Comparison of ENCODE assay signal across 8 cellular contexts in genomic region chrX:13938766-13939530, GRCh38.
DNase-seq lines count a peak whose midpoint lies in the region; TF ChIP-seq lines count a peak whose summit lies in the region.

No MANE protein-coding gene starts in this region.

- peak overlapping the region; percentile 67 for H3K4me3 Mint-ChIP-seq in glutamatergic neuron (ENCODE audit: unreplicated experiment)

- H3K27me3 ChIP-seq in HAP-1 (ENCODE audit: low read depth) (peaks cover 13% of the 10 kb centered on the region), adrenal gland (peaks cover 68% of the 10 kb centered on the region)

- H3K9me3 ChIP-seq in HAP-1 (no peaks in the 10 kb centered on the region), adrenal gland (replicated peaks in 1 of 3) (no peaks in the 10 kb centered on the region)

- peaks cover 4% of the 10 kb centered on the region for H3K27me3 Mint-ChIP-seq in glutamatergic neuron (ENCODE audit: unreplicated experiment)

- H3K27ac ChIP-seq in skin epidermis (peak overlapping the region in 8 of 21 experiments; percentile 2 to 77 (median 47)), adrenal gland (no peak overlapping the region)

- no peaks in the 10 kb centered on the region for H3K36me3 Mint-ChIP-seq in glutamatergic neuron (ENCODE audit: unreplicated experiment)

- 6 to 10% (median 10%) methylated on average over 26 to 37 of the region's 37 CpGs; no CpG with 5 or more reads in 1 of the 4 donors for WGBS in adrenal gland, 4 donors

- peak overlapping the region; percentile 46 for H3K4me3 ChIP-seq in HAP-1
- peak overlapping the region; percentile 44 to 55 (median 45) for H3K4me3 ChIP-seq in skin epidermis
- peak overlapping the region in 1 of 4 donors; percentile 57 for H3K4me3 ChIP-seq in adrenal gland

- intact Hi-C loops in adrenal gland (cut with DNase I) (no loop called here), posterior cingulate gyrus (cut with DNase I) (loop anchor here (2.0 kb wide), 1 partner anchor 88 kb away; no protein-coding TSS in a partner anchor)

- TF ChIP-seq POLR2A in adrenal gland (IDR thresholded peaks at IDR 0.05), result no peak

- H3K9me3 Mint-ChIP-seq in glutamatergic neuron (ENCODE audit: unreplicated experiment), result peaks cover 5% of the 10 kb centered on the region

- TF ChIP-seq CTCF in glutamatergic neuron (IDR thresholded peaks at IDR 0.05; ENCODE audit: partially characterized antibody, unreplicated experiment) (no peak), adrenal gland (IDR thresholded peaks at IDR 0.05) (no peak)

- no peak overlapping the region for H3K27ac Mint-ChIP-seq in glutamatergic neuron (ENCODE audit: unreplicated experiment)

- H3K36me3 ChIP-seq in HAP-1 (replicated peaks) (no peaks in the 10 kb centered on the region), adrenal gland (replicated peaks in 1 of 2) (no peaks in the 10 kb centered on the region)

- DNase-seq in HAP-1 (ENCODE audit: low spot score in 2 of 2), result peak in 1 of 2 experiments; percentile 44
- peak; percentile 20 for DNase-seq in SK-N-DZ (ENCODE audit: low spot score)
- no peak for DNase-seq in glutamatergic neuron
- DNase-seq in NCI-H1105 treated with DMSO at 0.1 percent for 48 hours (lab: John Stamatoyannopoulos, UW), result no peak
- DNase-seq in occipital lobe (lab: John Stamatoyannopoulos, UW), result no peak
- no peak for DNase-seq in adrenal gland
- DNase-seq in posterior cingulate gyrus, result no peak

- in situ Hi-C loops in HAP-1 (cut with MboI; ENCODE audit: low sequenced_read_pairs), result no loop called here

- H3K4me1 ChIP-seq in HAP-1, result peaks cover 23% of the 10 kb centered on the region
- peaks cover 3 to 9% of the 10 kb centered on the region in 2 donors for H3K4me1 ChIP-seq in adrenal gland (replicated peaks in 1 of 2)

- H3K4me1 Mint-ChIP-seq in glutamatergic neuron (ENCODE audit: low read depth, unreplicated experiment), result peaks cover 10% of the 10 kb centered on the region
